In genomic region chr22:49916851-49917250, GRCh38 we compare ENCODE assay signal across 10 cellular contexts. TPM values are rescaled to one million over a fixed set of nuclear protein-coding genes. Genes with fewer than 3 reads are reported as not detected.
DNase-seq lines count a peak whose midpoint lies in the region; ATAC-seq and TF ChIP-seq lines count a peak whose summit lies in the region.
"Had no signal": no experiment of that assay in that cellular context is flagged by ENCODE, and none has a peak within 500 bp of the region (broad histone marks: within the 10 kb centered on the region; RNA-seq: fewer than 3 reads in every experiment).

No MANE protein-coding gene starts in this region.

- TF ChIP-seq POLR2A in stomach (IDR thresholded peaks at IDR 0.05) = no peak

- ATAC-seq in activated B cell treated with CpG ODN at 0.5 μM for 24 hours (ENCODE audit: low read depth) = no peak
- ATAC-seq: heart right ventricle had no signal

- H3K4me1 ChIP-seq in left ventricle myocardium inferior = peaks cover 29% of the 10 kb centered on the region
- peaks cover 0 to 23% of the 10 kb centered on the region in 2 donors for H3K4me1 ChIP-seq in right atrium auricular region
- no peaks in the 10 kb centered on the region for H3K4me1 ChIP-seq in iPS-20b (ENCODE audit: insufficient read depth, low read length)
- H3K4me1 ChIP-seq in stomach = peaks cover 17 to 33% (median 32%) of the 10 kb centered on the region in 4 donors

- TF ChIP-seq EP300 in stomach (IDR thresholded peaks at IDR 0.05) = no peak

- TF ChIP-seq CTCF in left ventricle myocardium inferior (IDR thresholded peaks at IDR 0.05; ENCODE audit: borderline replicate concordance) (no peak), right atrium auricular region (IDR thresholded peaks at IDR 0.05) (no peak), activated B cell treated with CpG ODN at 0.5 μM for 24 hours (IDR thresholded peaks at IDR 0.05) (no peak), stomach (IDR thresholded peaks at IDR 0.05) (no peak), GM10266 (IDR thresholded peaks at IDR 0.05; ENCODE audit: control insufficient read depth, insufficient read depth, low read depth, missing control alignments) (no peak)

- peak overlapping the region; percentile 84 for H3K4me3 Mint-ChIP-seq in activated B cell treated with CpG ODN at 0.5 μM for 24 hours

- POLR2A ChIA-PET in activated B cell treated with CpG ODN at 0.5 μM for 24 hours (lab: Charles Lee) = interaction anchor here (0.7 to 1.8 kb wide), 4 partner anchors 9 to 449 kb away, joined by 3 to 8 read pairs (median 4); no protein-coding TSS in a partner anchor

- H3K27me3 Mint-ChIP-seq in activated B cell treated with CpG ODN at 0.5 μM for 24 hours = no peaks in the 10 kb centered on the region

- no peak overlapping the region; the same call in 1 of the 2 replicates for H3K9ac ChIP-seq in iPS-20b (ENCODE audit: low read depth, low read length)

- H3K9me3 Mint-ChIP-seq in activated B cell treated with CpG ODN at 0.5 μM for 24 hours = no peaks in the 10 kb centered on the region

- no peaks in the 10 kb centered on the region for H3K9me3 ChIP-seq in left ventricle myocardium inferior (replicated peaks)
- H3K9me3 ChIP-seq in right atrium auricular region = no peaks in the 10 kb centered on the region
- no peaks in the 10 kb centered on the region for H3K9me3 ChIP-seq in iPS-20b (ENCODE audit: insufficient read depth, low read depth, low read length)
- H3K9me3 ChIP-seq in stomach = no peaks in the 10 kb centered on the region
- H3K9me3 ChIP-seq: heart right ventricle had no signal

- H3K27ac ChIP-seq in left ventricle myocardium inferior (replicated peaks) (no peak overlapping the region), right atrium auricular region (peak overlapping the region in 1 of 2 donors; percentile 96), iPS-20b (ENCODE audit: low read length) (no peak overlapping the region), stomach (peak overlapping the region in 1 of 5 donors; percentile 97)

- 86 to 90% (median 88%) methylated on average over 12 of the region's 12 CpGs for WGBS in stomach, 5 donors

- H3K36me3 Mint-ChIP-seq in activated B cell treated with CpG ODN at 0.5 μM for 24 hours (ENCODE audit: low read depth) = peaks cover 38% of the 10 kb centered on the region

- peaks cover 28% of the 10 kb centered on the region for H3K4me1 Mint-ChIP-seq in activated B cell treated with CpG ODN at 0.5 μM for 24 hours

- H3K27me3 ChIP-seq in left ventricle myocardium inferior (ENCODE audit: low read depth) (no peaks in the 10 kb centered on the region), right atrium auricular region (no peaks in the 10 kb centered on the region), iPS-20b (ENCODE audit: insufficient read depth, low read length) (no peaks in the 10 kb centered on the region), stomach (no peaks in the 10 kb centered on the region)
- H3K27me3 ChIP-seq: heart right ventricle had no signal

- DNase-seq in left ventricle myocardium inferior (no peak), right atrium auricular region (ENCODE audit: low spot score) (no peak), activated B cell treated with CpG ODN at 0.5 μM for 24 hours (no peak), stomach (no peak), NCI-H2227 treated with DMSO at 0.1 percent for 48 hours (lab: John Stamatoyannopoulos, UW) (no peak), SKM-1 (lab: John Stamatoyannopoulos, UW; ENCODE audit: unreplicated experiment) (no peak), GM10266 (ENCODE audit: extremely low spot score) (no peak)
- DNase-seq: activated effector memory CD4-positive, alpha-beta T cell treated with anti-CD3 and anti-CD28 coated beads, Interleukin-2, amount 50 U/mL, for 16 hours; heart right ventricle had no signal

- intact Hi-C loops in left ventricle myocardium inferior (cut with micrococcal nuclease) = no loop called here
- intact Hi-C loops in activated B cell treated with CpG ODN at 0.5 μM for 24 hours (cut with micrococcal nuclease) = no loop called here
- intact Hi-C loops in stomach (cut with DNase I; ENCODE audit: low total_unique reads) = no loop called here

- H3K36me3 ChIP-seq in left ventricle myocardium inferior = peaks cover 43% of the 10 kb centered on the region
- peaks cover 33% of the 10 kb centered on the region for H3K36me3 ChIP-seq in right atrium auricular region
- peaks cover 29% of the 10 kb centered on the region for H3K36me3 ChIP-seq in iPS-20b (ENCODE audit: insufficient read depth, low read depth, low read length)
- H3K36me3 ChIP-seq in stomach = peaks cover 20 to 54% (median 49%) of the 10 kb centered on the region in 4 donors

- H3K27ac Mint-ChIP-seq in activated B cell treated with CpG ODN at 0.5 μM for 24 hours = no peak overlapping the region

- H3K4me3 ChIP-seq in left ventricle myocardium inferior (peak overlapping the region; percentile 86), right atrium auricular region (no peak overlapping the region), iPS-20b (ENCODE audit: low read length) (peak overlapping the region; percentile 84), stomach (peak overlapping the region; percentile 79 to 93 (median 88))

- CTCF ChIA-PET in activated B cell treated with CpG ODN at 0.5 μM for 24 hours (lab: Charles Lee) = interaction anchor here (0.9 kb wide), 1 partner anchor 113 kb away, joined by 3 read pairs; no protein-coding TSS in a partner anchor

RNA-seq across cellular contexts. Expression of gene ALG12, which starts 1.4 kb away (rescaled TPM):
- total RNA-seq in left ventricle myocardium inferior (17.0 TPM), right atrium auricular region (10 to 100 TPM; 19.7 to 19.8 TPM), activated B cell treated with CpG ODN at 0.5 μM for 24 hours (15.5 and 18.2 TPM in 2 replicates), stomach (10 to 100 TPM in 2 of 5 donors, 1 to 10 TPM in 3; 2.3 to 30.7 (median 9.4) TPM)
- 1 to 10 TPM; 3.8 to 9.2 (median 8.8) TPM for polyA plus RNA-seq in stomach

RNA-seq across cellular contexts. Expression of gene CRELD2, which starts 1.6 kb away (rescaled TPM):
- total RNA-seq in left ventricle myocardium inferior = 25.5 TPM
- 10 to 100 TPM; 16.1 to 28.5 TPM for total RNA-seq in right atrium auricular region
- total RNA-seq in activated B cell treated with CpG ODN at 0.5 μM for 24 hours = 44.5 and 45.0 TPM in 2 replicates
- total RNA-seq in stomach = 10 to 100 TPM; 35.4 to 83.0 (median 81.1) TPM
- 10 to 100 TPM; 19.4 to 30.4 (median 29.0) TPM for polyA plus RNA-seq in stomach

RNA-seq across cellular contexts. Expression of gene PIM3, which starts 43.7 kb away (rescaled TPM):
- total RNA-seq in left ventricle myocardium inferior = 57.1 TPM
- total RNA-seq in right atrium auricular region = 10 to 100 TPM; 64.5 to 66.9 TPM
- 79.8 and 91.7 TPM in 2 replicates for total RNA-seq in activated B cell treated with CpG ODN at 0.5 μM for 24 hours
- 100 to 1,000 TPM in 3 of 5 donors, 10 to 100 TPM in 2; 51.9 to 802 (median 298) TPM for total RNA-seq in stomach
- 10 to 100 TPM; 75.6 to 87.6 (median 81.6) TPM for polyA plus RNA-seq in stomach

Comparison
In these comparisons a context has a peak if more than half of its experiments do, and no peak if none do; other contexts are left out.
1. H3K4me3 ChIP-seq: peak in left ventricle myocardium inferior (single experiment), iPS-20b (single experiment) and stomach (4 of 4); none in right atrium auricular region (0 of 2).